8 cellular contexts compared by ENCODE assay signal in the genomic region with DNA sequence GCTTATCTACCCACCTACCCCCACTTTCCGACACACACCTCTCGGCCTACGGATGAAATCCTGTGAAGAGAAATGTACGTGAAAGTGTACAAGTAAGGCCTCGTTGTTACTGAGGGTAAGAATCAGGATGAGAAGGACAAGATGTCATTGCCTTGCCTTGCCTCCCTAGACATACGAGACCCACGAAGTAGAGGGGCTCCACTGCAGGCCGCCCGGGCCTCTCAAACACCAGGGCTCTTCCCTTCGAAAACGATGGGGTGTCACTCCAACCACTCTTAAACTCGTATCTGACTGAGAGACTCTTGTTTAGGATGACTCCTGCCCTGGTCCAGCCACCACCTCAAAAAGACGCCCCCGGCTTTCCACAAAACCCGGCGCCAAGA. TPM values are rescaled to one million over a fixed set of nuclear protein-coding genes. Genes with fewer than 3 reads are reported as not detected.
DNase-seq lines count a peak whose midpoint lies in the region; ATAC-seq, FAIRE-seq and TF ChIP-seq lines count a peak whose summit lies in the region.

No MANE protein-coding gene starts in this region.

- DNase-seq in A549 (ENCODE audit: low read depth in 1 of 2, low spot score in 1 of 2) (peak in 1 of 2 experiments; percentile 31), HS-27A (ENCODE audit: low read depth) (peak; percentile 12), ascending aorta (ENCODE audit: low spot score in 2 of 2) (no peak), transverse colon (no peak), SW 1271 (lab: John Stamatoyannopoulos, UW) (no peak)
- DNase-seq in effector CD8-positive, alpha-beta T cell (lab: John Stamatoyannopoulos, UW): no peak

- no peak for TF ChIP-seq POLR2A in A549 (IDR thresholded peaks at IDR 0.05; ENCODE audit: low read length)
- TF ChIP-seq POLR2A in transverse colon (IDR thresholded peaks at IDR 0.05): no peak

- peak overlapping the region; percentile 53 to 68 for H3K9ac ChIP-seq in liver (ENCODE audit: low read depth in 1 of 2, low read length in 2 of 2)

- peaks cover 11% of the 10 kb centered on the region; the same call in 2 of the 3 replicates for H3K4me1 ChIP-seq in A549
- no peaks in the 10 kb centered on the region for H3K4me1 ChIP-seq in ascending aorta
- H3K4me1 ChIP-seq in liver (ENCODE audit: control insufficient read depth in 4 of 4, insufficient read depth in 4 of 4, low read length in 3 of 4): peaks cover 0 to 7% (median 5%) of the 10 kb centered on the region in 4 donors
- peaks cover 7 to 15% (median 12%) of the 10 kb centered on the region in 4 donors for H3K4me1 ChIP-seq in transverse colon

- ATAC-seq in A549: peak; percentile 67 to 73
- ATAC-seq in GM18867 (IDR thresholded peaks at IDR 0.05; ENCODE audit: unreplicated experiment): peak; percentile 11

- H3K4me3 ChIP-seq in A549 (peak overlapping the region; percentile 83), ascending aorta (peak overlapping the region; percentile 66 to 69), liver (ENCODE audit: low read depth in 1 of 3, low read length in 3 of 3) (peak overlapping the region; percentile 76 to 93 (median 81)), transverse colon (peak overlapping the region; percentile 70 to 91 (median 78))

- H3K9me3 ChIP-seq in A549 (no peaks in the 10 kb centered on the region), ascending aorta (no peaks in the 10 kb centered on the region), liver (ENCODE audit: control insufficient read depth in 4 of 4, low read length in 3 of 4) (no peaks in the 10 kb centered on the region), transverse colon (no peaks in the 10 kb centered on the region)

- TF ChIP-seq RAD21 in A549 (conservative IDR thresholded peaks at IDR 0.05 in 1 of 2, IDR thresholded peaks at IDR 0.05 in 1 of 2) (no peak), liver (IDR thresholded peaks at IDR 0.05) (no peak)

- intact Hi-C loops in ascending aorta (cut with DNase I): loop anchor here (1.0 kb wide), 3 partner anchors 143 to 481 kb away; a partner anchor contains a TSS
- intact Hi-C loops in transverse colon (cut with DNase I; ENCODE audit: low total_unique reads): no loop called here

- H3K27ac ChIP-seq in A549 (peak overlapping the region; percentile 82 to 91), ascending aorta (peak overlapping the region in 1 of 2 donors; percentile 13), liver (ENCODE audit: low read depth in 1 of 2, low read length in 2 of 2) (no peak overlapping the region), transverse colon (peak overlapping the region; percentile 55 to 80 (median 74))

- POLR2A ChIA-PET in A549 (lab: Yijun Ruan, JAX): interaction anchor here (0.6 to 1.0 kb wide), 5 partner anchors 8 to 283 kb away, joined by 3 to 5 read pairs (median 4); a partner anchor contains a TSS

- TF ChIP-seq CTCF in A549 (IDR thresholded peaks at IDR 0.05) (no peak), ascending aorta (IDR thresholded peaks at IDR 0.05) (no peak), liver (IDR thresholded peaks at IDR 0.05; ENCODE audit: low read depth, low read length, missing input control) (no peak), transverse colon (IDR thresholded peaks at IDR 0.05) (no peak)

- H3K36me3 ChIP-seq in ascending aorta: no peaks in the 10 kb centered on the region
- H3K36me3 ChIP-seq in liver (ENCODE audit: control insufficient read depth in 4 of 4, insufficient read depth in 3 of 4, low read depth in 1 of 4, low read length in 3 of 4): no peaks in the 10 kb centered on the region
- H3K36me3 ChIP-seq in transverse colon: no peaks in the 10 kb centered on the region

- H3K4me2 ChIP-seq in A549: peak overlapping the region; percentile 71

- WGBS in A549 (ENCODE audit: missing lambda C conversion rate): 1% methylated on average over 16 of the region's 16 CpGs
- 3% methylated on average over 16 of the region's 16 CpGs for WGBS in liver
- 1 to 7% methylated on average over 5 to 16 of the region's 16 CpGs for WGBS in transverse colon (ENCODE audit: low coverage in 1 of 2), 2 donors

- TF ChIP-seq EP300 in A549 (IDR thresholded peaks at IDR 0.05) (no peak), transverse colon (IDR thresholded peaks at IDR 0.05; ENCODE audit: low read depth) (no peak)

- H3K27me3 ChIP-seq in ascending aorta (no peaks in the 10 kb centered on the region), liver (ENCODE audit: control insufficient read depth in 4 of 4, insufficient read depth in 4 of 4, low read length in 3 of 4) (no peaks in the 10 kb centered on the region), transverse colon (no peaks in the 10 kb centered on the region)

- no peak for FAIRE-seq in A549 (lab: Jason Lieb, UNC)

- in situ Hi-C loops in transverse colon (cut with MboI; ENCODE audit: low pct_ligation_motif_present in 1 of 4, low pct_unique_long_range_greater_than_20kb in 1 of 4, low sequenced_read_pairs in 3 of 4): no loop called here

- CTCF ChIA-PET in A549 (lab: Yijun Ruan, JAX): interaction anchor here (1.5 to 2.8 kb wide), 4 partner anchors 14 to 57 kb away, joined by 4 to 16 read pairs (median 10); no protein-coding TSS in a partner anchor

TF ChIP-seq in A549, 52 proteins besides CTCF, POLR2A, EP300 and RAD21 (continues in another document):
- TF ChIP-seq CHD2 (IDR thresholded peaks at IDR 0.05; ENCODE audit: low read length, partially characterized antibody): no peak
- no peak for TF ChIP-seq KDM1A (IDR thresholded peaks at IDR 0.05; ENCODE audit: low read depth)
- TF ChIP-seq PHF8 (IDR thresholded peaks at IDR 0.05; ENCODE audit: borderline replicate concordance, low read depth): 0 out of 2 replicates have a peak, but pooled peaks have one; percentile 22
- TF ChIP-seq, protein P1, sequence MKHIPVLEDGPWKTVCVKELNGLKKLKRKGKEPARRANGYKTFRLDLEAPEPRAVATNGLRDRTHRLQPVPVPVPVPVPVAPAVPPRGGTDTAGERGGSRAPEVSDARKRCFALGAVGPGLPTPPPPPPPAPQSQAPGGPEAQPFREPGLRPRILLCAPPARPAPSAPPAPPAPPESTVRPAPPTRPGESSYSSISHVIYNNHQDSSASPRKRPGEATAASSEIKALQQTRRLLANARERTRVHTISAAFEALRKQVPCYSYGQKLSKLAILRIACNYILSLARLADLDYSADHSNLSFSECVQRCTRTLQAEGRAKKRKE (CRISPR knock-in tag; IDR thresholded peaks at IDR 0.05; ENCODE audit: low read depth): no peak
- 0 out of 2 replicates have a peak, but pooled peaks have one; percentile 61 for TF ChIP-seq TP53 (CRISPR knock-in tag; IDR thresholded peaks at IDR 0.05)
- TF ChIP-seq MYC (IDR thresholded peaks at IDR 0.05; ENCODE audit: borderline replicate concordance, low read length): no peak
- no peak for TF ChIP-seq KDM5A (IDR thresholded peaks at IDR 0.05)
- no peak for TF ChIP-seq RARB (CRISPR knock-in tag; IDR thresholded peaks at IDR 0.05)
- no peak for TF ChIP-seq MAZ (IDR thresholded peaks at IDR 0.05; ENCODE audit: borderline replicate concordance, low read depth, low read length)

TF ChIP-seq in liver, 16 proteins besides CTCF, POLR2A, EP300 and RAD21 (continues in another document):
- TF ChIP-seq HNF4A (conservative IDR thresholded peaks at IDR 0.05): no peak
- no peak for TF ChIP-seq JUND (IDR thresholded peaks at IDR 0.05)
- TF ChIP-seq SP1 (IDR thresholded peaks at IDR 0.05): no peak
- TF ChIP-seq NR2F2 (IDR thresholded peaks at IDR 0.05): no peak

RNA-seq across cellular contexts. Expression of a gene that starts 0.5 kb away (rescaled TPM):
- polyA plus RNA-seq in A549 (2011; rRNA removed) (99.2 and 103 TPM in 2 replicates), A549 (2017; fragmentation: RNase III; extraction: RNeasy Plus Mini Kit Qiagen cat#74134 plus additional on column Dnase treatment) (94.9 to 116 TPM (median 107 TPM) in 3 replicates), liver (1 to 10 TPM; 1.0 to 3.4 TPM)
- 41.0 and 49.1 TPM in 2 replicates for polyA plus RNA-seq in A549 (2012; cell fraction: cytosol; rRNA removed)
- polyA plus RNA-seq in A549 (2012; cell fraction: nucleus; rRNA removed): 33.7 and 52.9 TPM in 2 replicates
- polyA minus RNA-seq in A549 (2011; rRNA and poly(A)+ RNA removed): 154 and 173 TPM in 2 replicates
- total RNA-seq in ascending aorta (5.1 TPM), liver (10 to 100 TPM in 1 of 2 donors, 1 to 10 TPM in 1; 2.4 to 38.3 TPM), transverse colon (10 to 100 TPM in 2 of 4 donors, 1 to 10 TPM in 2; 5.0 to 13.4 (median 9.3) TPM)

RNA-seq across cellular contexts. Expression of a gene that starts 32.6 kb away (rescaled TPM):
- polyA plus RNA-seq in A549 (2011; rRNA removed) (6.0 and 7.8 TPM in 2 replicates), A549 (2017; fragmentation: RNase III; extraction: RNeasy Plus Mini Kit Qiagen cat#74134 plus additional on column Dnase treatment) (6.2 to 8.5 TPM (median 6.7 TPM) in 3 replicates), liver (under 1 TPM in 1 of 2 donors, not detected in 1; 0.06 TPM)
- 8.5 and 10.4 TPM in 2 replicates for polyA plus RNA-seq in A549 (2012; cell fraction: cytosol; rRNA removed)
- 24.1 and 26.2 TPM in 2 replicates for polyA plus RNA-seq in A549 (2012; cell fraction: nucleus; rRNA removed)
- 7.9 and 8.7 TPM in 2 replicates for polyA minus RNA-seq in A549 (2011; rRNA and poly(A)+ RNA removed)
- total RNA-seq in ascending aorta (not detected), liver (under 1 TPM; 0.05 to 0.08 TPM), transverse colon (1 to 10 TPM in 1 of 4 donors, under 1 TPM in 3; 0.75 to 3.0 (median 0.81) TPM)

RNA-seq across cellular contexts. Expression of a gene that starts 52.0 kb away (rescaled TPM):
- polyA plus RNA-seq in A549 (2011; rRNA removed): 0.05 TPM in 1 of 2 replicates, not detected in the other
- polyA plus RNA-seq in A549 (2012; cell fraction: cytosol; rRNA removed): 0.01 and 0.04 TPM in 2 replicates
- polyA plus RNA-seq in A549 (2012; cell fraction: nucleus; rRNA removed): 0.06 and 0.24 TPM in 2 replicates
- polyA plus RNA-seq in A549 (2017; fragmentation: RNase III; extraction: RNeasy Plus Mini Kit Qiagen cat#74134 plus additional on column Dnase treatment): 0.04 to 0.21 TPM in 2 of 3 replicates, not detected in the other
- not detected in 2 replicates for polyA minus RNA-seq in A549 (2011; rRNA and poly(A)+ RNA removed)
- not detected for total RNA-seq in ascending aorta
- not detected for total RNA-seq in liver
- under 1 TPM; 0.05 to 0.11 TPM for polyA plus RNA-seq in liver
- total RNA-seq in transverse colon: under 1 TPM in 1 of 4 donors, not detected in 3; 0.41 TPM

Comparison
In these comparisons a context has a peak if more than half of its experiments do, and no peak if none do; other contexts are left out.
1. H3K27ac ChIP-seq: peak in A549 (2 of 2) and transverse colon (4 of 4); none in liver (0 of 2).
2. Peak in every context shown above with its lines, with median percentiles within 50 percentile points of each other: H3K4me3 ChIP-seq.